Comparison of ENCODE assay signal across 1 cellular context in genomic region chr17:76440722-76441362, GRCh38.
TF ChIP-seq lines count a peak whose summit lies in the region.

No MANE protein-coding gene starts in this region.

TF ChIP-seq in H1, 55 proteins besides CTCF, POLR2A, EP300 and RAD21:
- TF ChIP-seq MAFK (IDR thresholded peaks at IDR 0.05; ENCODE audit: low read depth, low read length): no peak
- TF ChIP-seq SUZ12 (IDR thresholded peaks at IDR 0.05; ENCODE audit: low read length): no peak
- no peak for TF ChIP-seq KDM4A (IDR thresholded peaks at IDR 0.05; ENCODE audit: low read depth, low read length, severe bottlenecking)
- no peak for TF ChIP-seq NRF1 (IDR thresholded peaks at IDR 0.05; ENCODE audit: low read depth, low read length)
- TF ChIP-seq USF2 (IDR thresholded peaks at IDR 0.05; ENCODE audit: low read length): no peak
- TF ChIP-seq FOSL1 (IDR thresholded peaks at IDR 0.05; ENCODE audit: insufficient read depth, low read depth, low read length): no peak
- TF ChIP-seq EGR1 (IDR thresholded peaks at IDR 0.05; ENCODE audit: borderline replicate concordance, low read depth, low read length): no peak
- no peak for TF ChIP-seq TAF1 (IDR thresholded peaks at IDR 0.05; ENCODE audit: low read depth, low read length)
- TF ChIP-seq CEBPB (IDR thresholded peaks at IDR 0.05; ENCODE audit: low read depth, low read length): no peak
- no peak for TF ChIP-seq CHD1 (IDR thresholded peaks at IDR 0.05; ENCODE audit: low read depth, low read length)
- TF ChIP-seq HDAC6 (IDR thresholded peaks at IDR 0.05; ENCODE audit: low read depth, low read length): no peak
- TF ChIP-seq SRF (IDR thresholded peaks at IDR 0.05; ENCODE audit: low read depth, low read length): no peak
- no peak for TF ChIP-seq RXRA (IDR thresholded peaks at IDR 0.05; ENCODE audit: insufficient read depth, low read depth, low read length)
